Comparison of ENCODE assay signal across 1 cellular context in genomic region chr16:89971495-89972243, GRCh38.
TF ChIP-seq lines count a peak whose summit lies in the region.

No MANE protein-coding gene starts in this region.

TF ChIP-seq in GM23338, 12 proteins besides CTCF, POLR2A, EP300 and RAD21 (continued from another document):
- TF ChIP-seq ZNF462 (CRISPR knock-in tag; IDR thresholded peaks at IDR 0.05) (no peak), REST (IDR thresholded peaks at IDR 0.05; ENCODE audit: unreplicated experiment) (no peak)
